ENCODE assay signal across 9 cellular contexts in genomic region chr7:149720372-149721083, GRCh38. TPM values are rescaled to one million over a fixed set of nuclear protein-coding genes. Genes with fewer than 3 reads are reported as not detected.
DNase-seq lines count a peak whose midpoint lies in the region; ATAC-seq and TF ChIP-seq lines count a peak whose summit lies in the region.
"Had no signal": no experiment of that assay in that cellular context is flagged by ENCODE, and none has a peak within 500 bp of the region (broad histone marks: within the 10 kb centered on the region; RNA-seq: fewer than 3 reads in every experiment).

No MANE protein-coding gene starts in this region.

- no peaks in the 10 kb centered on the region for H3K36me3 Mint-ChIP-seq in glutamatergic neuron (ENCODE audit: unreplicated experiment)

- H3K27ac ChIP-seq in osteoblast (ENCODE audit: low read depth, low read length): no peak overlapping the region

- H4K20me1 ChIP-seq in osteoblast (ENCODE audit: insufficient read depth, low read length): peaks cover 7% of the 10 kb centered on the region

- peaks cover 7% of the 10 kb centered on the region for H3K4me1 ChIP-seq in osteoblast (ENCODE audit: insufficient read depth, low read length)

- TF ChIP-seq CTCF in GM12865 (IDR thresholded peaks at IDR 0.05; ENCODE audit: insufficient read depth, low read depth, low read length, missing control alignments) (no peak), glutamatergic neuron (IDR thresholded peaks at IDR 0.05; ENCODE audit: partially characterized antibody, unreplicated experiment) (no peak), osteoblast (IDR thresholded peaks at IDR 0.05; ENCODE audit: extremely low read depth, low read depth, low read length) (no peak)

- peak; percentile 31 for DNase-seq in GM12865 (ENCODE audit: low read depth)
- peak; percentile 93 for DNase-seq in HuH-7 (ENCODE audit: low spot score)
- DNase-seq in glutamatergic neuron: peak; percentile 74
- DNase-seq in osteoblast (ENCODE audit: insufficient read length, low spot score, missing footprints): peak; percentile 66
- no peak for DNase-seq in MG63
- no peak for DNase-seq in SKM-1 treated with dmso at 0.1 percent for 144 hours (lab: John Stamatoyannopoulos, UW; ENCODE audit: unreplicated experiment)
- DNase-seq: activated CD4-positive, alpha-beta T cell treated with anti-CD3 and anti-CD28 coated beads for 48 hours had no signal

- no peak overlapping the region for H3K4me3 ChIP-seq in GM12865 (ENCODE audit: low read depth, low read length)
- no peak overlapping the region for H3K4me3 ChIP-seq in osteoblast (ENCODE audit: insufficient read depth, low read length)
- H3K4me3 ChIP-seq in MG63: no peak overlapping the region

- ATAC-seq in HG03565 (IDR thresholded peaks at IDR 0.05; ENCODE audit: unreplicated experiment) (no peak), GM21529 (IDR thresholded peaks at IDR 0.05; ENCODE audit: unreplicated experiment) (no peak)

- peaks cover 3% of the 10 kb centered on the region for H3K9me3 Mint-ChIP-seq in glutamatergic neuron (ENCODE audit: unreplicated experiment)

- peaks cover 13% of the 10 kb centered on the region for H3K4me1 Mint-ChIP-seq in glutamatergic neuron (ENCODE audit: low read depth, unreplicated experiment)

- no peak overlapping the region for H2AFZ ChIP-seq in osteoblast (ENCODE audit: low read length)

- no peaks in the 10 kb centered on the region for H3K79me2 ChIP-seq in osteoblast (ENCODE audit: insufficient read depth, low read length)

- H3K27me3 ChIP-seq in osteoblast (ENCODE audit: insufficient read depth, low read length) (no peaks in the 10 kb centered on the region), MG63 (no peaks in the 10 kb centered on the region)

- H3K27ac Mint-ChIP-seq in glutamatergic neuron (ENCODE audit: unreplicated experiment): no peak overlapping the region

- H3K4me3 Mint-ChIP-seq in glutamatergic neuron (ENCODE audit: unreplicated experiment): no peak overlapping the region

- no peak overlapping the region for H3K4me2 ChIP-seq in osteoblast (ENCODE audit: insufficient read depth, low read length)

- H3K27me3 Mint-ChIP-seq in glutamatergic neuron (ENCODE audit: unreplicated experiment): no peaks in the 10 kb centered on the region

- H3K36me3 ChIP-seq in osteoblast (ENCODE audit: insufficient read depth, low read length): peaks cover 7% of the 10 kb centered on the region
- H3K36me3 ChIP-seq in MG63: no peaks in the 10 kb centered on the region

- H3K9me3 ChIP-seq in osteoblast (ENCODE audit: low read depth, low read length) (no peaks in the 10 kb centered on the region), MG63 (no peaks in the 10 kb centered on the region)

RNA-seq across cellular contexts. Expression of gene ZNF467, which starts 52.9 kb away (rescaled TPM):
- total RNA-seq in glutamatergic neuron (ENCODE audit: unreplicated experiment) (1.4 TPM), osteoblast (not detected in 2 replicates)
- not detected in 2 replicates for total RNA-seq in MG63 (2014; rRNA removed; shearing (Covaris generic); ENCODE audit: low replicate concordance)

Comparison
In these comparisons a context has a peak if more than half of its experiments do, and no peak if none do; other contexts are left out.
1. DNase-seq: peak in GM12865 (single experiment), HuH-7 (single experiment), glutamatergic neuron (single experiment) and osteoblast (single experiment); none in MG63 (single experiment) and SKM-1 treated with dmso at 0.1 percent for 144 hours (single experiment).